Comparison of ENCODE assay signal across 15 cellular contexts in the genomic region with DNA sequence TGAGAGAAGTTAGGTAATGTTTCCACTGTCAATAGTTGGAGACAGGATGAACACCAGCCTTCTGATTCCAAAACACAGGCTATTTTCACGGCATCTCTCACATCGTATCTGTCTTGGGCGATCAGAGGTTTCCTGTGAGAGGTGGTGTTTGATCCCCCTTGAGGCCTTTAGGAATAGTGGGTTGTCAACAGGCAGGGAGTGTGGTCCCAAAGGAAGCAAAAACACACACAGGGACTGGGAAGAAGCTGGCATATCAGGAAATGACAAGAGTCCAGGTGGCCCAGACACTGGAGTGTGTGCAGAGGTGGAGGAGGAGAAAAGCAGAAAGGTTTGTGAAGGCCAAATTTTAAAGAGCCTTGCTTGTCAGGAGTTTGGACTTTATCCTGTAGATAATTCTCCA.
"Had no signal": no experiment of that assay in that cellular context is flagged by ENCODE, and none has a peak within 500 bp of the region (broad histone marks: within the 10 kb centered on the region; RNA-seq: fewer than 3 reads in every experiment).

No MANE protein-coding gene starts in this region.

- DNase-seq: activated CD4-positive, alpha-beta T cell treated with anti-CD3 and anti-CD28 coated beads, Interleukin-2, amount 50 U/mL, for 48 hours; activated CD4-positive, CD25-positive, alpha-beta regulatory T cell treated with anti-CD3 and anti-CD28 coated beads, Interleukin-2, amount 50 U/mL, for 72 hours; activated CD8-positive, alpha-beta memory T cell treated with anti-CD3 and anti-CD28 coated beads, Interleukin-2, amount 50 U/mL, for 4 hours; activated naive CD8-positive, alpha-beta T cell treated with anti-CD3 and anti-CD28 coated beads, Interleukin-2, amount 10 ng/mL, durations not matched to agents 7 days and 5 days; dorsolateral prefrontal cortex; esophagus squamous epithelium; foreskin fibroblast; left lung; mesenchymal stem cell; posterior cingulate gyrus; right cardiac atrium; SW 1271 had no signal

- H3K4me1 Mint-ChIP-seq: activated naive CD8-positive, alpha-beta T cell treated with anti-CD3 and anti-CD28 coated beads, Interleukin-2, amount 10 ng/mL, durations not matched to agents 7 days and 5 days; stimulated activated memory B cell treated with anti-CD40 and anti-IgM and Interleukin-4, amounts not matched to agents 10 μg/mL and 1 μg/mL and 100 μg/mL, for 72 hours had no signal

- H3K27ac Mint-ChIP-seq: activated naive CD8-positive, alpha-beta T cell treated with anti-CD3 and anti-CD28 coated beads, Interleukin-2, amount 10 ng/mL, durations not matched to agents 7 days and 5 days; stimulated activated memory B cell treated with anti-CD40 and anti-IgM and Interleukin-4, amounts not matched to agents 10 μg/mL and 1 μg/mL and 100 μg/mL, for 72 hours; T-helper 2 cell treated with Interferon-gamma antibody and Interleukin-4, amounts not matched to agents 5 μg/mL and 100 μg/mL, for 36 hours had no signal

- H3K4me3 Mint-ChIP-seq: activated naive CD8-positive, alpha-beta T cell treated with anti-CD3 and anti-CD28 coated beads, Interleukin-2, amount 10 ng/mL, durations not matched to agents 7 days and 5 days; stimulated activated memory B cell treated with anti-CD40 and anti-IgM and Interleukin-4, amounts not matched to agents 10 μg/mL and 1 μg/mL and 100 μg/mL, for 72 hours; T-helper 2 cell treated with Interferon-gamma antibody and Interleukin-4, amounts not matched to agents 5 μg/mL and 100 μg/mL, for 36 hours had no signal

- H3K27me3 Mint-ChIP-seq: stimulated activated memory B cell treated with anti-CD40 and anti-IgM and Interleukin-4, amounts not matched to agents 10 μg/mL and 1 μg/mL and 100 μg/mL, for 72 hours had no signal

- H3K27ac ChIP-seq: esophagus squamous epithelium, left lung, neutrophil had no signal

- H3K36me3 Mint-ChIP-seq: activated naive CD8-positive, alpha-beta T cell treated with anti-CD3 and anti-CD28 coated beads, Interleukin-2, amount 10 ng/mL, durations not matched to agents 7 days and 5 days; stimulated activated memory B cell treated with anti-CD40 and anti-IgM and Interleukin-4, amounts not matched to agents 10 μg/mL and 1 μg/mL and 100 μg/mL, for 72 hours had no signal

- H3K9me3 Mint-ChIP-seq: activated naive CD8-positive, alpha-beta T cell treated with anti-CD3 and anti-CD28 coated beads, Interleukin-2, amount 10 ng/mL, durations not matched to agents 7 days and 5 days; stimulated activated memory B cell treated with anti-CD40 and anti-IgM and Interleukin-4, amounts not matched to agents 10 μg/mL and 1 μg/mL and 100 μg/mL, for 72 hours; T-helper 2 cell treated with Interferon-gamma antibody and Interleukin-4, amounts not matched to agents 5 μg/mL and 100 μg/mL, for 36 hours had no signal

- ATAC-seq: left lung; right cardiac atrium; stimulated activated memory B cell treated with anti-CD40 and anti-IgM and Interleukin-4, amounts not matched to agents 10 μg/mL and 1 μg/mL and 100 μg/mL, for 72 hours had no signal
